ENCODE assay signal across 8 cellular contexts in genomic region chr17:59753522-59754467, GRCh38. TPM values are rescaled to one million over a fixed set of nuclear protein-coding genes. Genes with fewer than 3 reads are reported as not detected.
DNase-seq lines count a peak whose midpoint lies in the region; ATAC-seq lines count a peak whose summit lies in the region.

No MANE protein-coding gene starts in this region.

- H3K27me3 Mint-ChIP-seq in activated T-cell treated with anti-CD3 and anti-CD28 coated beads, Interleukin-2, amount 50 U/mL, for 72 hours (ENCODE audit: low read depth) = no peaks in the 10 kb centered on the region
- no peaks in the 10 kb centered on the region for H3K27me3 Mint-ChIP-seq in activated CD4-positive, alpha-beta memory T cell treated with anti-CD3 and anti-CD28 coated beads, Interleukin-2, amount 10 ng/mL, durations not matched to agents 7 days and 5 days

- H3K36me3 Mint-ChIP-seq in activated T-cell treated with anti-CD3 and anti-CD28 coated beads, Interleukin-2, amount 50 U/mL, for 72 hours (ENCODE audit: insufficient read depth in 2 of 2) = peaks cover 7 to 20% of the 10 kb centered on the region in 2 donors
- H3K36me3 Mint-ChIP-seq in activated CD4-positive, alpha-beta memory T cell treated with anti-CD3 and anti-CD28 coated beads, Interleukin-2, amount 10 ng/mL, durations not matched to agents 7 days and 5 days (ENCODE audit: low read depth) = peaks cover 23% of the 10 kb centered on the region

- H3K4me3 Mint-ChIP-seq in activated T-cell treated with anti-CD3 and anti-CD28 coated beads, Interleukin-2, amount 50 U/mL, for 72 hours = peak overlapping the region; percentile 78 to 95
- peak overlapping the region; percentile 35 for H3K4me3 Mint-ChIP-seq in activated CD4-positive, alpha-beta memory T cell treated with anti-CD3 and anti-CD28 coated beads, Interleukin-2, amount 10 ng/mL, durations not matched to agents 7 days and 5 days

- H3K27ac Mint-ChIP-seq in activated T-cell treated with anti-CD3 and anti-CD28 coated beads, Interleukin-2, amount 50 U/mL, for 72 hours = peak overlapping the region; percentile 100
- peak overlapping the region; percentile 81 for H3K27ac Mint-ChIP-seq in activated CD4-positive, alpha-beta memory T cell treated with anti-CD3 and anti-CD28 coated beads, Interleukin-2, amount 10 ng/mL, durations not matched to agents 7 days and 5 days

- peak; percentile 28 to 50 for DNase-seq in activated T-cell treated with anti-CD3 and anti-CD28 coated beads, Interleukin-2, amount 50 U/mL, for 72 hours
- DNase-seq in activated T-cell treated with anti-CD3 and anti-CD28 coated beads for 4 hours (no peak), NCI-H460 (ENCODE audit: extremely low read depth, low read depth) (peak; percentile 88), foreskin melanocyte (peak; percentile 82), non-pigmented ciliary epithelial cell (ENCODE audit: low read depth) (peak; percentile 82)
- no peak for DNase-seq in activated CD4-positive, alpha-beta memory T cell treated with anti-CD3 and anti-CD28 coated beads, Interleukin-2, amount 10 ng/mL, durations not matched to agents 7 days and 5 days

- peak; percentile 39 to 56 for ATAC-seq in activated T-cell treated with anti-CD3 and anti-CD28 coated beads, Interleukin-2, amount 50 U/mL, for 72 hours (replicated peaks in 1 of 2)
- ATAC-seq in HG03432 (IDR thresholded peaks at IDR 0.05; ENCODE audit: unreplicated experiment) = peak; percentile 72
- ATAC-seq in HG03045 (IDR thresholded peaks at IDR 0.05; ENCODE audit: unreplicated experiment) = no peak

- CTCF ChIA-PET in activated CD4-positive, alpha-beta memory T cell treated with anti-CD3 and anti-CD28 coated beads, Interleukin-2, amount 10 ng/mL, durations not matched to agents 7 days and 5 days (lab: Charles Lee) = interaction anchor here (0.7 to 6.4 kb wide), 19 partner anchors 10 to 283 kb away, joined by 3 to 88 read pairs (median 9); no protein-coding TSS in a partner anchor

- peaks cover 85% of the 10 kb centered on the region for H3K4me1 Mint-ChIP-seq in activated T-cell treated with anti-CD3 and anti-CD28 coated beads, Interleukin-2, amount 50 U/mL, for 72 hours (ENCODE audit: low read depth)
- peaks cover 71% of the 10 kb centered on the region for H3K4me1 Mint-ChIP-seq in activated CD4-positive, alpha-beta memory T cell treated with anti-CD3 and anti-CD28 coated beads, Interleukin-2, amount 10 ng/mL, durations not matched to agents 7 days and 5 days

- H3K9me3 Mint-ChIP-seq in activated T-cell treated with anti-CD3 and anti-CD28 coated beads, Interleukin-2, amount 50 U/mL, for 72 hours = no peaks in the 10 kb centered on the region
- H3K9me3 Mint-ChIP-seq in activated CD4-positive, alpha-beta memory T cell treated with anti-CD3 and anti-CD28 coated beads, Interleukin-2, amount 10 ng/mL, durations not matched to agents 7 days and 5 days = no peaks in the 10 kb centered on the region

- POLR2A ChIA-PET in activated CD4-positive, alpha-beta memory T cell treated with anti-CD3 and anti-CD28 coated beads, Interleukin-2, amount 10 ng/mL, durations not matched to agents 7 days and 5 days (lab: Charles Lee) = interaction anchor here (0.6 to 5.7 kb wide), 16 partner anchors 9 to 139 kb away, joined by 3 to 279 read pairs (median 8); partner anchors contain the start of genes CLTC, PTRH2, RPS6KB1 and TUBD1

RNA-seq across cellular contexts. Expression of gene VMP1, which starts 46.3 kb away (rescaled TPM):
- 100 to 1,000 TPM; 236 to 324 TPM for total RNA-seq in activated T-cell treated with anti-CD3 and anti-CD28 coated beads, Interleukin-2, amount 50 U/mL, for 72 hours
- total RNA-seq in NCI-H460 (2014; rRNA removed; shearing (Covaris generic)) = 118 and 133 TPM in 2 replicates
- polyA plus RNA-seq in NCI-H460 (2014; cell fraction: nucleus; rRNA removed) = 256 and 258 TPM in 2 replicates
- total RNA-seq in activated CD4-positive, alpha-beta memory T cell treated with anti-CD3 and anti-CD28 coated beads, Interleukin-2, amount 10 ng/mL, durations not matched to agents 7 days and 5 days = 100 to 1,000 TPM; 398 to 408 TPM

RNA-seq across cellular contexts. Expression of gene PTRH2, which starts 46.6 kb away (rescaled TPM):
- 10 to 100 TPM; 22.2 to 29.3 TPM for total RNA-seq in activated T-cell treated with anti-CD3 and anti-CD28 coated beads, Interleukin-2, amount 50 U/mL, for 72 hours
- 45.5 and 54.9 TPM in 2 replicates for total RNA-seq in NCI-H460 (2014; rRNA removed; shearing (Covaris generic))
- 31.5 and 50.4 TPM in 2 replicates for polyA plus RNA-seq in NCI-H460 (2014; cell fraction: nucleus; rRNA removed)
- 10 to 100 TPM; 22.8 to 23.3 TPM for total RNA-seq in activated CD4-positive, alpha-beta memory T cell treated with anti-CD3 and anti-CD28 coated beads, Interleukin-2, amount 10 ng/mL, durations not matched to agents 7 days and 5 days

Comparison
In these comparisons a context has a peak if more than half of its experiments do, and no peak if none do; other contexts are left out.
1. DNase-seq: peak in activated T-cell treated with anti-CD3 and anti-CD28 coated beads, Interleukin-2, amount 50 U/mL, for 72 hours (2 of 2), NCI-H460 (single experiment), foreskin melanocyte (single experiment) and non-pigmented ciliary epithelial cell (single experiment); none in activated T-cell treated with anti-CD3 and anti-CD28 coated beads for 4 hours (single experiment) and activated CD4-positive, alpha-beta memory T cell treated with anti-CD3 and anti-CD28 coated beads, Interleukin-2, amount 10 ng/mL, durations not matched to agents 7 days and 5 days (single experiment).